ENCODE assay signal across 6 cellular contexts in the genomic region with DNA sequence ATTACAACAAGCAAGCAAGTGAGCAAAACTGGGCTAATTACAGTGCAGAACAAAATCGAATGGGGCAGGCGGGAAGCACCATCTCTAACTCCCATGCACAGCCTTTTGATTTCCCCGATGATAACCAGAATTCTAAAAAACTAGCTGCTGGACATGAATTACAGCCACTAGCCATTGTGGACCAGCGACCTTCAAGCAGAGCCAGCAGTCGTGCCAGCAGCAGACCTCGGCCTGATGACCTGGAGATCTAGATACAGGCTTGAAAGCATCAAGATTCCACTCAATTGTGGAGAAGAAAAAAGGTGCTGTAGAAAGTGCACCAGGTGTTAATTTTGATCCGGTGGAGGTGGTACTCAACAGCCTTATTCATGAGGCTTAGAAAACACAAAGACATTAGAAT. TPM values are rescaled to one million over a fixed set of nuclear protein-coding genes. Genes with fewer than 3 reads are reported as not detected.
"Had no signal": no experiment of that assay in that cellular context is flagged by ENCODE, and none has a peak within 500 bp of the region (broad histone marks: within the 10 kb centered on the region; RNA-seq: fewer than 3 reads in every experiment).

No MANE protein-coding gene starts in this region.

RNA-seq across cellular contexts. Expression of a gene that starts 12.3 kb away (rescaled TPM):
- total RNA-seq: activated CD4-positive, alpha-beta memory T cell treated with anti-CD3 and anti-CD28 coated beads, Interleukin-2, amount 10 ng/mL, durations not matched to agents 7 days and 5 days; activated CD4-positive, alpha-beta T cell treated with anti-CD3 and anti-CD28 coated beads, Interleukin-2, amount 10 ng/mL, durations not matched to agents 7 days and 5 days; activated CD8-positive, alpha-beta memory T cell treated with anti-CD3 and anti-CD28 coated beads, Interleukin-2, amount 10 ng/mL, durations not matched to agents 7 days and 5 days; activated CD8-positive, alpha-beta T cell treated with anti-CD3 and anti-CD28 coated beads, Interleukin-2, amount 10 ng/mL, durations not matched to agents 7 days and 5 days; activated naive CD8-positive, alpha-beta T cell treated with anti-CD3 and anti-CD28 coated beads, Interleukin-2, amount 10 ng/mL, durations not matched to agents 7 days and 5 days; activated T-helper 2 cell treated with anti-CD3 and anti-CD28 coated beads, Interferon-gamma antibody, Interleukin-2, Interleukin-4, amounts not matched to agents 10 μg/mL and 5 μg/mL and 100 μg/mL, durations not matched to agents 14 hours and 24 hours and 36 hours had no signal
